14 cellular contexts compared by ENCODE assay signal in genomic region chr4:52890401-52890791, GRCh38. TPM values are rescaled to one million over a fixed set of nuclear protein-coding genes. Genes with fewer than 3 reads are reported as not detected.
DNase-seq lines count a peak whose midpoint lies in the region; ATAC-seq and TF ChIP-seq lines count a peak whose summit lies in the region.
"Had no signal": no experiment of that assay in that cellular context is flagged by ENCODE, and none has a peak within 500 bp of the region (broad histone marks: within the 10 kb centered on the region; RNA-seq: fewer than 3 reads in every experiment).

No MANE protein-coding gene starts in this region.

- peak overlapping the region; percentile 59 for H3K27ac ChIP-seq in hepatocyte
- H3K27ac ChIP-seq in thyroid gland: peak overlapping the region in 2 of 3 donors; percentile 7 to 50
- H3K27ac ChIP-seq: BLaER1 treated with 17β-estradiol and CSF1 and Interleukin-3, amounts not matched to agents 10 nM and 100 nM had no signal

- no peaks in the 10 kb centered on the region for H3K79me2 ChIP-seq in hepatocyte

- H3K27ac Mint-ChIP-seq in activated CD4-positive, alpha-beta T cell treated with anti-CD3 and anti-CD28 coated beads for 36 hours: peak overlapping the region; percentile 62
- H3K27ac Mint-ChIP-seq in activated naive CD4-positive, alpha-beta T cell treated with anti-CD3 and anti-CD28 coated beads, Interleukin-2, amount 50 U/mL, for 72 hours: peak overlapping the region; percentile 68 to 98
- H3K27ac Mint-ChIP-seq in activated naive CD4-positive, alpha-beta T cell treated with anti-CD3 and anti-CD28 coated beads, Interleukin-2, amount 10 ng/mL, durations not matched to agents 7 days and 5 days: no peak overlapping the region
- no peak overlapping the region for H3K27ac Mint-ChIP-seq in T-helper 17 cell
- H3K27ac Mint-ChIP-seq: CD4-positive, CD25-positive, alpha-beta regulatory T cell had no signal

- 84% methylated on average over 2 of the region's 2 CpGs for WGBS in hepatocyte (ENCODE audit: low lambda C conversion rate, missing lambda C conversion rate)
- 33 to 55% methylated on average over 2 of the region's 2 CpGs for WGBS in thyroid gland, 2 donors

- H3K9me3 Mint-ChIP-seq in activated CD4-positive, alpha-beta T cell treated with anti-CD3 and anti-CD28 coated beads for 36 hours (ENCODE audit: low read depth): no peaks in the 10 kb centered on the region
- H3K9me3 Mint-ChIP-seq in activated naive CD4-positive, alpha-beta T cell treated with anti-CD3 and anti-CD28 coated beads, Interleukin-2, amount 50 U/mL, for 72 hours: peaks cover 7 to 20% of the 10 kb centered on the region in 2 donors
- peaks cover 4% of the 10 kb centered on the region for H3K9me3 Mint-ChIP-seq in activated naive CD4-positive, alpha-beta T cell treated with anti-CD3 and anti-CD28 coated beads, Interleukin-2, amount 10 ng/mL, durations not matched to agents 7 days and 5 days

- H3K27me3 ChIP-seq in hepatocyte (no peaks in the 10 kb centered on the region), thyroid gland (no peaks in the 10 kb centered on the region)
- H3K27me3 ChIP-seq: BLaER1 treated with 17β-estradiol and CSF1 and Interleukin-3, amounts not matched to agents 10 nM and 100 nM had no signal

- TF ChIP-seq POLR2A in thyroid gland (IDR thresholded peaks at IDR 0.05): no peak

- intact Hi-C loops in activated CD4-positive, alpha-beta T cell treated with anti-CD3 and anti-CD28 coated beads for 36 hours (cut with DNase I, micrococcal nuclease): no loop called here
- intact Hi-C loops in thyroid gland (cut with DNase I): no loop called here

- no peaks in the 10 kb centered on the region for H3K27me3 Mint-ChIP-seq in activated CD4-positive, alpha-beta T cell treated with anti-CD3 and anti-CD28 coated beads for 36 hours
- no peaks in the 10 kb centered on the region for H3K27me3 Mint-ChIP-seq in activated naive CD4-positive, alpha-beta T cell treated with anti-CD3 and anti-CD28 coated beads, Interleukin-2, amount 10 ng/mL, durations not matched to agents 7 days and 5 days
- H3K27me3 Mint-ChIP-seq in T-helper 17 cell: no peaks in the 10 kb centered on the region
- H3K27me3 Mint-ChIP-seq: CD4-positive, CD25-positive, alpha-beta regulatory T cell had no signal

- no peaks in the 10 kb centered on the region for H3K36me3 ChIP-seq in hepatocyte (replicated peaks; ENCODE audit: insufficient read depth, low read depth)
- no peaks in the 10 kb centered on the region for H3K36me3 ChIP-seq in thyroid gland
- H3K36me3 ChIP-seq: HAP-1 had no signal

- DNase-seq in activated CD4-positive, alpha-beta T cell treated with anti-CD3 and anti-CD28 coated beads for 36 hours: no peak
- no peak for DNase-seq in activated CD4-positive, alpha-beta T cell treated with anti-CD3 and anti-CD28 coated beads for 48 hours
- DNase-seq in activated naive CD4-positive, alpha-beta T cell treated with anti-CD3 and anti-CD28 coated beads, Interleukin-2, amount 50 U/mL, for 72 hours (ENCODE audit: low spot score in 2 of 2): no peak
- no peak for DNase-seq in activated naive CD4-positive, alpha-beta T cell treated with anti-CD3 and anti-CD28 coated beads, Interleukin-2, amount 10 ng/mL, durations not matched to agents 7 days and 5 days
- no peak for DNase-seq in hepatocyte (ENCODE audit: low spot score)
- no peak for DNase-seq in thyroid gland
- no peak for DNase-seq in T-helper 17 cell
- no peak for DNase-seq in OCI-M1 (lab: John Stamatoyannopoulos, UW)
- DNase-seq: 8988T, DMS53, GF-D8 had no signal

- H3K9me2 ChIP-seq in hepatocyte (replicated peaks; ENCODE audit: insufficient read depth): no peaks in the 10 kb centered on the region

- H3K4me2 ChIP-seq in hepatocyte: no peak overlapping the region
- H3K4me2 ChIP-seq: BLaER1 treated with 17β-estradiol and CSF1 and Interleukin-3, amounts not matched to agents 10 nM and 100 nM had no signal

- TF ChIP-seq CTCF in hepatocyte (IDR thresholded peaks at IDR 0.05; ENCODE audit: poor library complexity) (no peak), thyroid gland (IDR thresholded peaks at IDR 0.05) (no peak)

- POLR2A ChIA-PET in activated CD4-positive, alpha-beta T cell treated with anti-CD3 and anti-CD28 coated beads for 36 hours (lab: Charles Lee): no interaction called here

- no peaks in the 10 kb centered on the region for H3K9me3 ChIP-seq in hepatocyte (ENCODE audit: low read depth)
- no peaks in the 10 kb centered on the region for H3K9me3 ChIP-seq in thyroid gland
- H3K9me3 ChIP-seq in T-helper 17 cell (ENCODE audit: control insufficient read depth, low read length, poor library complexity, severe bottlenecking): no peaks in the 10 kb centered on the region
- H3K9me3 ChIP-seq: HAP-1 had no signal

- no peak overlapping the region for H3K4me3 ChIP-seq in hepatocyte
- no peak overlapping the region for H3K4me3 ChIP-seq in thyroid gland (replicated peaks in 1 of 3)
- H3K4me3 ChIP-seq: BLaER1 treated with 17β-estradiol and CSF1 and Interleukin-3, amounts not matched to agents 10 nM and 100 nM; HAP-1 had no signal

- H3K4me1 ChIP-seq in hepatocyte (ENCODE audit: insufficient read depth) (peaks cover 3% of the 10 kb centered on the region), thyroid gland (peaks cover 6 to 12% of the 10 kb centered on the region in 2 donors)
- H3K4me1 ChIP-seq: HAP-1 had no signal

- H2AFZ ChIP-seq in hepatocyte: no peak overlapping the region

- peaks cover 27% of the 10 kb centered on the region for H3K36me3 Mint-ChIP-seq in activated CD4-positive, alpha-beta T cell treated with anti-CD3 and anti-CD28 coated beads for 36 hours (ENCODE audit: low read depth)
- H3K36me3 Mint-ChIP-seq in activated naive CD4-positive, alpha-beta T cell treated with anti-CD3 and anti-CD28 coated beads, Interleukin-2, amount 50 U/mL, for 72 hours: peaks cover 23 to 40% of the 10 kb centered on the region in 2 donors
- H3K36me3 Mint-ChIP-seq in activated naive CD4-positive, alpha-beta T cell treated with anti-CD3 and anti-CD28 coated beads, Interleukin-2, amount 10 ng/mL, durations not matched to agents 7 days and 5 days: peaks cover 4% of the 10 kb centered on the region
- H3K36me3 Mint-ChIP-seq in T-helper 17 cell (ENCODE audit: low read depth): no peaks in the 10 kb centered on the region

- peaks cover 17% of the 10 kb centered on the region for H3K4me1 Mint-ChIP-seq in activated CD4-positive, alpha-beta T cell treated with anti-CD3 and anti-CD28 coated beads for 36 hours
- H3K4me1 Mint-ChIP-seq in activated naive CD4-positive, alpha-beta T cell treated with anti-CD3 and anti-CD28 coated beads, Interleukin-2, amount 10 ng/mL, durations not matched to agents 7 days and 5 days: peaks cover 22% of the 10 kb centered on the region
- H3K4me1 Mint-ChIP-seq in T-helper 17 cell: no peaks in the 10 kb centered on the region
- H3K4me1 Mint-ChIP-seq: CD4-positive, CD25-positive, alpha-beta regulatory T cell had no signal

- CTCF ChIA-PET in activated CD4-positive, alpha-beta T cell treated with anti-CD3 and anti-CD28 coated beads for 36 hours (lab: Charles Lee): interaction anchor here (0.8 kb wide), 1 partner anchor 21 kb away, joined by 3 read pairs; no protein-coding TSS in a partner anchor
- CTCF ChIA-PET in activated naive CD4-positive, alpha-beta T cell treated with anti-CD3 and anti-CD28 coated beads, Interleukin-2, amount 10 ng/mL, durations not matched to agents 7 days and 5 days (lab: Charles Lee): interaction anchor here (1.0 to 1.2 kb wide), 2 partner anchors 19 to 344 kb away, joined by 3 read pairs; no protein-coding TSS in a partner anchor

- peak; percentile 64 for ATAC-seq in activated CD4-positive, alpha-beta T cell treated with anti-CD3 and anti-CD28 coated beads for 36 hours
- ATAC-seq in activated naive CD4-positive, alpha-beta T cell treated with anti-CD3 and anti-CD28 coated beads, Interleukin-2, amount 50 U/mL, for 72 hours: peak in 1 of 2 donors; percentile 79
- ATAC-seq in T-helper 17 cell: no peak

- H4K20me1 ChIP-seq in hepatocyte (ENCODE audit: insufficient read depth, poor library complexity, severe bottlenecking): no peaks in the 10 kb centered on the region
- H4K20me1 ChIP-seq: BLaER1 treated with 17β-estradiol and CSF1 and Interleukin-3, amounts not matched to agents 10 nM and 100 nM had no signal

- H3K4me3 Mint-ChIP-seq in activated CD4-positive, alpha-beta T cell treated with anti-CD3 and anti-CD28 coated beads for 36 hours: no peak overlapping the region
- no peak overlapping the region for H3K4me3 Mint-ChIP-seq in activated naive CD4-positive, alpha-beta T cell treated with anti-CD3 and anti-CD28 coated beads, Interleukin-2, amount 10 ng/mL, durations not matched to agents 7 days and 5 days
- H3K4me3 Mint-ChIP-seq in T-helper 17 cell: no peak overlapping the region
- H3K4me3 Mint-ChIP-seq: CD4-positive, CD25-positive, alpha-beta regulatory T cell had no signal

RNA-seq across cellular contexts. Expression of gene RASL11B, which starts 28.3 kb away (rescaled TPM):
- under 1 TPM; 0.23 to 0.25 TPM for total RNA-seq in activated CD4-positive, alpha-beta T cell treated with anti-CD3 and anti-CD28 coated beads for 36 hours
- total RNA-seq in activated naive CD4-positive, alpha-beta T cell treated with anti-CD3 and anti-CD28 coated beads, Interleukin-2, amount 50 U/mL, for 72 hours: under 1 TPM; 0.14 to 0.84 TPM
- total RNA-seq in hepatocyte: 6.3 and 8.9 TPM in 2 replicates
- polyA plus RNA-seq in hepatocyte: 6.9 and 7.6 TPM in 2 replicates
- 1 to 10 TPM in 1 of 4 donors, under 1 TPM in 3; 0.45 to 3.6 (median 0.60) TPM for total RNA-seq in thyroid gland
- not detected for total RNA-seq in T-helper 17 cell

Comparison
In these comparisons a context has a peak if more than half of its experiments do, and no peak if none do; other contexts are left out.
1. H3K27ac Mint-ChIP-seq: peak in activated CD4-positive, alpha-beta T cell treated with anti-CD3 and anti-CD28 coated beads for 36 hours (single experiment) and activated naive CD4-positive, alpha-beta T cell treated with anti-CD3 and anti-CD28 coated beads, Interleukin-2, amount 50 U/mL, for 72 hours (2 of 2); none in activated naive CD4-positive, alpha-beta T cell treated with anti-CD3 and anti-CD28 coated beads, Interleukin-2, amount 10 ng/mL, durations not matched to agents 7 days and 5 days (single experiment) and T-helper 17 cell (single experiment).